Comparison of ENCODE assay signal across 1 cellular context in genomic region chr3:56596441-56596840, GRCh38.
TF ChIP-seq lines count a peak whose summit lies in the region.

No MANE protein-coding gene starts in this region.

TF ChIP-seq in H1, 55 proteins besides CTCF, POLR2A, EP300 and RAD21 (continued from another document):
- TF ChIP-seq RNF2 (IDR thresholded peaks at IDR 0.05; ENCODE audit: borderline replicate concordance, low read depth, low read length, missing control alignments, poor library complexity, severe bottlenecking) (no peak), SP2 (IDR thresholded peaks at IDR 0.05; ENCODE audit: low read length) (no peak), SP4 (IDR thresholded peaks at IDR 0.05; ENCODE audit: low read length) (no peak), TBP (IDR thresholded peaks at IDR 0.05; ENCODE audit: low read depth, low read length) (no peak), PHF8 (conservative IDR thresholded peaks at IDR 0.05; ENCODE audit: low read depth, low read length) (no peak), SAP30 (IDR thresholded peaks at IDR 0.05; ENCODE audit: insufficient read depth, insufficient replicate concordance, low read length) (no peak)
